Comparison of ENCODE assay signal across 1 cellular context in the genomic region with DNA sequence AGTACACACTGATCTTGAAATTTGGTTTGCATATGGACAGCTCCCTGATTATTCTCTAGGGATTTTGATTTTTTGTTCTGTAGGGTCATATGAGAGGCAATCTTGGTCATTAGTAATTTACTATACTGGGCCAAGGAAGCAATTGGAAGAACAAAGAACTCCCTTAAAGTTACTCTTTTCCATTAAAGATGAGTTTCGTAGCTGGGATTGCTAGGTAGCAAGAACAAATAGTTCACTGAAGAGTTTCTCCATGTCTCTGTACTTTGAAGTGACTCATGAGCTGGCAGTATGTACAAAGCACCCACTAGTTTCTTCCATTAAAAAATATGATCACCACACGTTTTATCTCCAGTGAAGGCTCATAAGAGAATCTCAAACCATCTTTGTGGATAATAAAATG.
TF ChIP-seq lines count a peak whose summit lies in the region.

No MANE protein-coding gene starts in this region.

TF ChIP-seq in HEK293, 187 proteins besides CTCF, POLR2A, EP300 and RAD21 (continued from another document):
- TF ChIP-seq, protein P1, sequence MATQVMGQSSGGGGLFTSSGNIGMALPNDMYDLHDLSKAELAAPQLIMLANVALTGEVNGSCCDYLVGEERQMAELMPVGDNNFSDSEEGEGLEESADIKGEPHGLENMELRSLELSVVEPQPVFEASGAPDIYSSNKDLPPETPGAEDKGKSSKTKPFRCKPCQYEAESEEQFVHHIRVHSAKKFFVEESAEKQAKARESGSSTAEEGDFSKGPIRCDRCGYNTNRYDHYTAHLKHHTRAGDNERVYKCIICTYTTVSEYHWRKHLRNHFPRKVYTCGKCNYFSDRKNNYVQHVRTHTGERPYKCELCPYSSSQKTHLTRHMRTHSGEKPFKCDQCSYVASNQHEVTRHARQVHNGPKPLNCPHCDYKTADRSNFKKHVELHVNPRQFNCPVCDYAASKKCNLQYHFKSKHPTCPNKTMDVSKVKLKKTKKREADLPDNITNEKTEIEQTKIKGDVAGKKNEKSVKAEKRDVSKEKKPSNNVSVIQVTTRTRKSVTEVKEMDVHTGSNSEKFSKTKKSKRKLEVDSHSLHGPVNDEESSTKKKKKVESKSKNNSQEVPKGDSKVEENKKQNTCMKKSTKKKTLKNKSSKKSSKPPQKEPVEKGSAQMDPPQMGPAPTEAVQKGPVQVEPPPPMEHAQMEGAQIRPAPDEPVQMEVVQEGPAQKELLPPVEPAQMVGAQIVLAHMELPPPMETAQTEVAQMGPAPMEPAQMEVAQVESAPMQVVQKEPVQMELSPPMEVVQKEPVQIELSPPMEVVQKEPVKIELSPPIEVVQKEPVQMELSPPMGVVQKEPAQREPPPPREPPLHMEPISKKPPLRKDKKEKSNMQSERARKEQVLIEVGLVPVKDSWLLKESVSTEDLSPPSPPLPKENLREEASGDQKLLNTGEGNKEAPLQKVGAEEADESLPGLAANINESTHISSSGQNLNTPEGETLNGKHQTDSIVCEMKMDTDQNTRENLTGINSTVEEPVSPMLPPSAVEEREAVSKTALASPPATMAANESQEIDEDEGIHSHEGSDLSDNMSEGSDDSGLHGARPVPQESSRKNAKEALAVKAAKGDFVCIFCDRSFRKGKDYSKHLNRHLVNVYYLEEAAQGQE (tag by site-specific recombination; IDR thresholded peaks at IDR 0.05): peak; percentile 27; the same call in 1 of the 2 replicates
